1 cellular context compared by ENCODE assay signal in the genomic region with DNA sequence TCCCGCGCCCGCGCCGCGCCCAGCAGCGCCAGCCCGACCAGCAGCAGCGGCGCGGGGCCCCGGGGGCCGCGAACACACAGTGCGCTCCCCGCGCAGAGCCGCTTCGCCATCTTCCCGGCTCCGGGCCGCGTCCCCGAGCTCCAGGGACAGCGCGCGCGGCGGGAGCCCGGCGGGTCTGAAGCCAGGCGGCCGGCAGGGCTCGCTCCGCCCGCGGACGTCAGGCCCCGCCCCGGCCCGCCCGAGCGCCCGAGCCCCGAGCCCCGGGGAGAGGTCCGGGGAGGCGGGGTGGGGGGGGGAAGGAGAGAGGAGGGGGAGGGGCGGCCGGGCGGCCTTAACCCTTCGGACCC.
TF ChIP-seq lines count a peak whose summit lies in the region.

A gene with protein sequence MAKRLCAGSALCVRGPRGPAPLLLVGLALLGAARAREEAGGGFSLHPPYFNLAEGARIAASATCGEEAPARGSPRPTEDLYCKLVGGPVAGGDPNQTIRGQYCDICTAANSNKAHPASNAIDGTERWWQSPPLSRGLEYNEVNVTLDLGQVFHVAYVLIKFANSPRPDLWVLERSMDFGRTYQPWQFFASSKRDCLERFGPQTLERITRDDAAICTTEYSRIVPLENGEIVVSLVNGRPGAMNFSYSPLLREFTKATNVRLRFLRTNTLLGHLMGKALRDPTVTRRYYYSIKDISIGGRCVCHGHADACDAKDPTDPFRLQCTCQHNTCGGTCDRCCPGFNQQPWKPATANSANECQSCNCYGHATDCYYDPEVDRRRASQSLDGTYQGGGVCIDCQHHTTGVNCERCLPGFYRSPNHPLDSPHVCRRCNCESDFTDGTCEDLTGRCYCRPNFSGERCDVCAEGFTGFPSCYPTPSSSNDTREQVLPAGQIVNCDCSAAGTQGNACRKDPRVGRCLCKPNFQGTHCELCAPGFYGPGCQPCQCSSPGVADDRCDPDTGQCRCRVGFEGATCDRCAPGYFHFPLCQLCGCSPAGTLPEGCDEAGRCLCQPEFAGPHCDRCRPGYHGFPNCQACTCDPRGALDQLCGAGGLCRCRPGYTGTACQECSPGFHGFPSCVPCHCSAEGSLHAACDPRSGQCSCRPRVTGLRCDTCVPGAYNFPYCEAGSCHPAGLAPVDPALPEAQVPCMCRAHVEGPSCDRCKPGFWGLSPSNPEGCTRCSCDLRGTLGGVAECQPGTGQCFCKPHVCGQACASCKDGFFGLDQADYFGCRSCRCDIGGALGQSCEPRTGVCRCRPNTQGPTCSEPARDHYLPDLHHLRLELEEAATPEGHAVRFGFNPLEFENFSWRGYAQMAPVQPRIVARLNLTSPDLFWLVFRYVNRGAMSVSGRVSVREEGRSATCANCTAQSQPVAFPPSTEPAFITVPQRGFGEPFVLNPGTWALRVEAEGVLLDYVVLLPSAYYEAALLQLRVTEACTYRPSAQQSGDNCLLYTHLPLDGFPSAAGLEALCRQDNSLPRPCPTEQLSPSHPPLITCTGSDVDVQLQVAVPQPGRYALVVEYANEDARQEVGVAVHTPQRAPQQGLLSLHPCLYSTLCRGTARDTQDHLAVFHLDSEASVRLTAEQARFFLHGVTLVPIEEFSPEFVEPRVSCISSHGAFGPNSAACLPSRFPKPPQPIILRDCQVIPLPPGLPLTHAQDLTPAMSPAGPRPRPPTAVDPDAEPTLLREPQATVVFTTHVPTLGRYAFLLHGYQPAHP (N-terminal part only) (minus strand): TSS at position 177 of the 347 bp plus-strand sequence. CDS start 67 bp downstream, at position 110.

TF ChIP-seq in A549, 52 proteins besides CTCF, POLR2A, EP300 and RAD21 (continued from another document):
- TF ChIP-seq GATA3 (IDR thresholded peaks at IDR 0.05; ENCODE audit: borderline replicate concordance) (no peak), ESRRA (IDR thresholded peaks at IDR 0.05; ENCODE audit: borderline replicate concordance, low read length) (no peak)
